In genomic region chr16:15642557-15643452, GRCh38 we compare ENCODE assay signal across 1 cellular context.
A peak's percentile ranks its signal among the peaks of the same experiment; 100 is the strongest.
TF ChIP-seq lines count a peak whose summit lies in the region.

A gene with protein sequence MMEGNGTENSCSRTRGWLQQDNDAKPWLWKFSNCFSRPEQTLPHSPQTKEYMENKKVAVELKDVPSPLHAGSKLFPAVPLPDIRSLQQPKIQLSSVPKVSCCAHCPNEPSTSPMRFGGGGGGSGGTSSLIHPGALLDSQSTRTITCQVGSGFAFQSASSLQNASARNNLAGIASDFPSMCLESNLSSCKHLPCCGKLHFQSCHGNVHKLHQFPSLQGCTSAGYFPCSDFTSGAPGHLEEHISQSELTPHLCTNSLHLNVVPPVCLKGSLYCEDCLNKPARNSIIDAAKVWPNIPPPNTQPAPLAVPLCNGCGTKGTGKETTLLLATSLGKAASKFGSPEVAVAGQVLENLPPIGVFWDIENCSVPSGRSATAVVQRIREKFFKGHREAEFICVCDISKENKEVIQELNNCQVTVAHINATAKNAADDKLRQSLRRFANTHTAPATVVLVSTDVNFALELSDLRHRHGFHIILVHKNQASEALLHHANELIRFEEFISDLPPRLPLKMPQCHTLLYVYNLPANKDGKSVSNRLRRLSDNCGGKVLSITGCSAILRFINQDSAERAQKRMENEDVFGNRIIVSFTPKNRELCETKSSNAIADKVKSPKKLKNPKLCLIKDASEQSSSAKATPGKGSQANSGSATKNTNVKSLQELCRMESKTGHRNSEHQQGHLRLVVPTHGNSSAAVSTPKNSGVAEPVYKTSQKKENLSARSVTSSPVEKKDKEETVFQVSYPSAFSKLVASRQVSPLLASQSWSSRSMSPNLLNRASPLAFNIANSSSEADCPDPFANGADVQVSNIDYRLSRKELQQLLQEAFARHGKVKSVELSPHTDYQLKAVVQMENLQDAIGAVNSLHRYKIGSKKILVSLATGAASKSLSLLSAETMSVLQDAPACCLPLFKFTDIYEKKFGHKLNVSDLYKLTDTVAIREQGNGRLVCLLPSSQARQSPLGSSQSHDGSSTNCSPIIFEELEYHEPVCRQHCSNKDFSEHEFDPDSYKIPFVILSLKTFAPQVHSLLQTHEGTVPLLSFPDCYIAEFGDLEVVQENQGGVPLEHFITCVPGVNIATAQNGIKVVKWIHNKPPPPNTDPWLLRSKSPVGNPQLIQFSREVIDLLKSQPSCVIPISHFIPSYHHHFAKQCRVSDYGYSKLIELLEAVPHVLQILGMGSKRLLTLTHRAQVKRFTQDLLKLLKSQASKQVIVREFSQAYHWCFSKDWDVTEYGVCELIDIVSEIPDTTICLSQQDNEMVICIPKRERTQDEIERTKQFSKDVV (N-terminal part only) (minus strand): TSS chr16:15643154. CDS start chr16:15639233, 3,921 bp downstream.

TF ChIP-seq in SK-N-SH, 30 proteins besides CTCF, POLR2A, EP300 and RAD21 (continued from another document):
- TF ChIP-seq, protein P1, sequence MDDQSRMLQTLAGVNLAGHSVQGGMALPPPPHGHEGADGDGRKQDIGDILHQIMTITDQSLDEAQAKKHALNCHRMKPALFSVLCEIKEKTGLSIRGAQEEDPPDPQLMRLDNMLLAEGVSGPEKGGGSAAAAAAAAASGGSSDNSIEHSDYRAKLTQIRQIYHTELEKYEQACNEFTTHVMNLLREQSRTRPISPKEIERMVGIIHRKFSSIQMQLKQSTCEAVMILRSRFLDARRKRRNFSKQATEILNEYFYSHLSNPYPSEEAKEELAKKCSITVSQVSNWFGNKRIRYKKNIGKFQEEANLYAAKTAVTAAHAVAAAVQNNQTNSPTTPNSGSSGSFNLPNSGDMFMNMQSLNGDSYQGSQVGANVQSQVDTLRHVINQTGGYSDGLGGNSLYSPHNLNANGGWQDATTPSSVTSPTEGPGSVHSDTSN (IDR thresholded peaks at IDR 0.05) = no peak
- TF ChIP-seq ZBTB33 (IDR thresholded peaks at IDR 0.05; ENCODE audit: borderline replicate concordance, low read depth) (0 out of 2 replicates have a peak, but pooled peaks have one; percentile 11), TEAD4 (IDR thresholded peaks at IDR 0.05; ENCODE audit: borderline replicate concordance, insufficient read depth) (no peak), GABPA (IDR thresholded peaks at IDR 0.05; ENCODE audit: low read depth) (peak; percentile 86), RCOR1 (IDR thresholded peaks at IDR 0.05; ENCODE audit: low read length) (no peak), FOXM1 (IDR thresholded peaks at IDR 0.05; ENCODE audit: low read depth) (no peak), TAF1 (IDR thresholded peaks at IDR 0.05; ENCODE audit: borderline replicate concordance, low read depth, low read length) (no peak)
